In the genomic region with DNA sequence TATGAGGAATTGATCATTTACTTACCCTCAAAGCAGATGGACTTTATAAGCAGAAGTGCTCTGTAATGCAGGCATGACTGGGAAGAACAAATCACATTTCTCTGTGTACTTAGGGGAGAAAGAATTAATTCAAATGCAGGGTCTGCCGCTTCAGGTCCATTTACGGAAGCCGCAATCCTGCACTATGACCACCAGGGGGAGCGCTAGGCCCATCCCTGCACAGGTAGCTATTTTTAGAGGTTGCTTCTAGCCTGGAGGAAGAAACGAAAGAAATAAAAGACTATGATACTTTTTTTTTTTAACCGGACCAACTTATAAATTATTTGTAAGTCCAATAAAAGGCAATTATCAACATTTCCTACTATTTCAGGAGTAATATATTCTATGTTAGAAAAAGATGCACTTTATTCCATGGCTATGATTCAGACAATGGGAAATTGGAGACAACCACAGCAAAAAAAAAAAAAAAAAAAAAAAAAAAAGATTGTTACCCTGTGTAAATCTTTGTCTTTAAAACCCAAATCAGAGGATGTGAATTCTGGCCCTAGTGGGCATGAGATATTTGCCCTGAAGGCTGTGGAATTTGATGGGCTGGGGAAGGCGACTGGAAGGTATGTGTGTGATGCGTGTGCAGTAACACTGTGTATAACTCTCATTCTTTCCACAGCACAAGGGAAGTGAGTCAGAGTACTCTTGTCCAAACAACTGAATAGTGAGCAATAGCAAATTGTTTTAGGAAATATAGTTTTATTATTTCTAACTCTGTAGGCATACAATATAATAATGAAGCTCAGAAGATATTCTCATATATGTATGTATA, we compare ENCODE assay signal across 8 cellular contexts. TPM values are rescaled to one million over a fixed set of nuclear protein-coding genes. Genes with fewer than 3 reads are reported as not detected.
DNase-seq lines count a peak whose midpoint lies in the region; ATAC-seq and TF ChIP-seq lines count a peak whose summit lies in the region.

No MANE protein-coding gene starts in this region.

- H3K27me3 Mint-ChIP-seq in memory B cell, result peaks cover 9% of the 10 kb centered on the region

- no peaks in the 10 kb centered on the region for H3K9me3 Mint-ChIP-seq in memory B cell

- no peak overlapping the region for H3K27ac Mint-ChIP-seq in memory B cell

- peak; percentile 83 for ATAC-seq in HG03095 (IDR thresholded peaks at IDR 0.05; ENCODE audit: unreplicated experiment)
- peak; percentile 55 for ATAC-seq in memory B cell (ENCODE audit: low read depth)

- no peaks in the 10 kb centered on the region for H3K36me3 Mint-ChIP-seq in memory B cell

- peak; percentile 52 for DNase-seq in A172 (ENCODE audit: low spot score)
- DNase-seq in NCI-H69 (lab: John Stamatoyannopoulos, UW), result peak; percentile 34
- DNase-seq in activated CD4-positive, alpha-beta T cell treated with anti-CD3 and anti-CD28 coated beads, Interleukin-2, amount 50 U/mL, for 4 hours, result peak; percentile 50 to 51
- DNase-seq in ecto neural progenitor cell (ENCODE audit: low spot score), result peak; percentile 80
- DNase-seq in memory B cell (ENCODE audit: low spot score in 2 of 2), result peak; percentile 60 to 63
- DNase-seq in stimulated activated CD8-positive, alpha-beta memory T cell treated with anti-CD3 and anti-CD28 coated beads, Interleukin-15, amount 100 ng/mL, for 1 hour (ENCODE audit: low read depth), result peak; percentile 43

- peak; percentile 89 for TF ChIP-seq CTCF in GM12873 (IDR thresholded peaks at IDR 0.05; ENCODE audit: insufficient read depth, low read depth, low read length, missing control alignments)

- H3K4me1 Mint-ChIP-seq in memory B cell, result peaks cover 3% of the 10 kb centered on the region

- H3K4me3 Mint-ChIP-seq in memory B cell, result no peak overlapping the region

RNA-seq across cellular contexts. Expression of a gene that starts 12.9 kb away (rescaled TPM):
- total RNA-seq in A172 (2014; rRNA removed; shearing (Covaris generic)), result 0.14 TPM in 1 of 2 replicates, not detected in the other

RNA-seq across cellular contexts. Expression of a gene that starts 22.5 kb away (rescaled TPM):
- not detected in 2 replicates for total RNA-seq in A172 (2014; rRNA removed; shearing (Covaris generic))

Comparison
In these comparisons a context has a peak if more than half of its experiments do, and no peak if none do; other contexts are left out.
1. Peak in every context shown above with its lines: DNase-seq and ATAC-seq.